In genomic region chr3:196942226-196942914, GRCh38 we compare ENCODE assay signal across 8 cellular contexts. TPM values are rescaled to one million over a fixed set of nuclear protein-coding genes. Genes with fewer than 3 reads are reported as not detected.
A peak's percentile ranks its signal among the peaks of the same experiment; 100 is the strongest.
DNase-seq lines count a peak whose midpoint lies in the region; ATAC-seq lines count a peak whose summit lies in the region.

TSS of gene NCBP2 (minus strand) at chr3:196942528. CDS start at chr3:196942503, 25 bp downstream.

- WGBS in GM23248 (ENCODE audit: low coverage in 1 of 2, low lambda C conversion rate in 2 of 2, missing lambda C conversion rate in 2 of 2), 2 experiments = 1 to 2% methylated on average over 70 to 77 of the region's 77 CpGs

- H3K9me2 ChIP-seq in GM23248 (ENCODE audit: insufficient read depth) = no peaks in the 10 kb centered on the region

- H3K27me3 Mint-ChIP-seq in activated T-helper 1 cell treated with anti-CD3 and anti-CD28 coated beads, Interleukin-12 subunit alpha, Interleukin-12 subunit beta, Interleukin-2, Interleukin-4 antibody, amounts not matched to agents 30 ng/mL and 10 ng/mL and 1 ng/mL, durations not matched to agents 14 hours and 24 hours and 36 hours (ENCODE audit: insufficient read depth) = peaks cover 2% of the 10 kb centered on the region
- H3K27me3 Mint-ChIP-seq in naive thymus-derived CD4-positive, alpha-beta T cell = peaks cover 0 to 5% (median 0%) of the 10 kb centered on the region in 5 donors
- no peaks in the 10 kb centered on the region for H3K27me3 Mint-ChIP-seq in stimulated activated naive B cell treated with anti-CD40 and anti-IgM and Interleukin-4, amounts not matched to agents 10 μg/mL and 1 μg/mL and 100 μg/mL, for 72 hours

- peak within 1 kb of the TSS; percentile 81 for H2AFZ ChIP-seq in GM23248

- peak within 1 kb of the TSS; percentile 97 for H3K27ac Mint-ChIP-seq in activated T-helper 1 cell treated with anti-CD3 and anti-CD28 coated beads, Interleukin-12 subunit alpha, Interleukin-12 subunit beta, Interleukin-2, Interleukin-4 antibody, amounts not matched to agents 30 ng/mL and 10 ng/mL and 1 ng/mL, durations not matched to agents 14 hours and 24 hours and 36 hours
- H3K27ac Mint-ChIP-seq in naive thymus-derived CD4-positive, alpha-beta T cell = peak within 1 kb of the TSS; percentile 96 to 100 (median 98)
- H3K27ac Mint-ChIP-seq in stimulated activated naive B cell treated with anti-CD40 and anti-IgM and Interleukin-4, amounts not matched to agents 10 μg/mL and 1 μg/mL and 100 μg/mL, for 72 hours = peak within 1 kb of the TSS; percentile 96

- H3K9ac ChIP-seq in GM23248 = peak within 1 kb of the TSS; percentile 95

- intact Hi-C loops in activated T-helper 1 cell treated with anti-CD3 and anti-CD28 coated beads, Interleukin-12 subunit alpha, Interleukin-12 subunit beta, Interleukin-2, Interleukin-4 antibody, amounts not matched to agents 30 ng/mL and 10 ng/mL and 1 ng/mL, durations not matched to agents 14 hours and 24 hours and 36 hours (cut with micrococcal nuclease) = loop anchor here (1.0 to 5.0 kb wide), 10 partner anchors 27 to 510 kb away; partner anchors contain the start of genes CEP19, FBXO45, PIGX and RNF168
- intact Hi-C loops in naive thymus-derived CD4-positive, alpha-beta T cell (cut with micrococcal nuclease) = loop anchor here (1.0 to 2.0 kb wide), 12 partner anchors 27 to 624 kb away; partner anchors contain the start of genes CEP19 (in 2 of the 2), FBXO45 (in 2 of the 2), PIGX (in 2 of the 2) and RNF168 (in 2 of the 2)

- H4K20me1 ChIP-seq in GM23248 (ENCODE audit: insufficient read depth) = no peaks in the 10 kb centered on the region

- H3K79me2 ChIP-seq in GM23248 (ENCODE audit: insufficient read depth) = peaks cover 76% of the 10 kb centered on the region

- H3K4me1 ChIP-seq in GM23248 (ENCODE audit: insufficient read depth) = peaks cover 12% of the 10 kb centered on the region
- H3K4me1 ChIP-seq in naive thymus-derived CD4-positive, alpha-beta T cell (ENCODE audit: control insufficient read depth in 2 of 2, insufficient read depth in 2 of 2, low read length in 2 of 2) = peaks cover 16 to 20% of the 10 kb centered on the region in 2 donors

- DNase-seq in EH (ENCODE audit: low read depth) (peak; percentile 97), GM23248 (peak; percentile 99), Kasumi-1 (lab: John Stamatoyannopoulos, UW) (peak; percentile 94 to 95), RKO (ENCODE audit: low spot score) (peak; percentile 98), fibroblast of gingiva (ENCODE audit: low read depth) (peak; percentile 99)
- DNase-seq in activated T-helper 1 cell treated with anti-CD3 and anti-CD28 coated beads, Interleukin-12 subunit alpha, Interleukin-12 subunit beta, Interleukin-2, Interleukin-4 antibody, amounts not matched to agents 30 ng/mL and 10 ng/mL and 1 ng/mL, durations not matched to agents 14 hours and 24 hours and 36 hours (ENCODE audit: low spot score) = peak; percentile 100
- DNase-seq in naive thymus-derived CD4-positive, alpha-beta T cell = peak; percentile 98 to 100 (median 99)
- DNase-seq in stimulated activated naive B cell treated with anti-CD40 and anti-IgM and Interleukin-4, amounts not matched to agents 10 μg/mL and 1 μg/mL and 100 μg/mL, for 72 hours = peak; percentile 99

- CTCF ChIA-PET in naive thymus-derived CD4-positive, alpha-beta T cell (lab: Charles Lee) = interaction anchor here (0.9 to 1.5 kb wide), 5 partner anchors 28 to 510 kb away, joined by 3 to 4 read pairs (median 3); partner anchors contain the start of gene UBXN7

- no peaks in the 10 kb centered on the region for H3K9me3 Mint-ChIP-seq in activated T-helper 1 cell treated with anti-CD3 and anti-CD28 coated beads, Interleukin-12 subunit alpha, Interleukin-12 subunit beta, Interleukin-2, Interleukin-4 antibody, amounts not matched to agents 30 ng/mL and 10 ng/mL and 1 ng/mL, durations not matched to agents 14 hours and 24 hours and 36 hours
- peaks cover 0 to 5% (median 0%) of the 10 kb centered on the region in 11 donors for H3K9me3 Mint-ChIP-seq in naive thymus-derived CD4-positive, alpha-beta T cell
- no peaks in the 10 kb centered on the region for H3K9me3 Mint-ChIP-seq in stimulated activated naive B cell treated with anti-CD40 and anti-IgM and Interleukin-4, amounts not matched to agents 10 μg/mL and 1 μg/mL and 100 μg/mL, for 72 hours

- H3K4me2 ChIP-seq in GM23248 (ENCODE audit: unreplicated experiment) = peak within 1 kb of the TSS; percentile 88

- peak; percentile 97 for ATAC-seq in naive thymus-derived CD4-positive, alpha-beta T cell
- peak; percentile 92 for ATAC-seq in stimulated activated naive B cell treated with anti-CD40 and anti-IgM and Interleukin-4, amounts not matched to agents 10 μg/mL and 1 μg/mL and 100 μg/mL, for 72 hours (replicated peaks)

- peaks cover 44% of the 10 kb centered on the region for H3K36me3 Mint-ChIP-seq in activated T-helper 1 cell treated with anti-CD3 and anti-CD28 coated beads, Interleukin-12 subunit alpha, Interleukin-12 subunit beta, Interleukin-2, Interleukin-4 antibody, amounts not matched to agents 30 ng/mL and 10 ng/mL and 1 ng/mL, durations not matched to agents 14 hours and 24 hours and 36 hours (ENCODE audit: low read depth)
- peaks cover 7 to 22% (median 15%) of the 10 kb centered on the region in 5 donors for H3K36me3 Mint-ChIP-seq in naive thymus-derived CD4-positive, alpha-beta T cell
- peaks cover 24 to 52% of the 10 kb centered on the region in 2 donors for H3K36me3 Mint-ChIP-seq in stimulated activated naive B cell treated with anti-CD40 and anti-IgM and Interleukin-4, amounts not matched to agents 10 μg/mL and 1 μg/mL and 100 μg/mL, for 72 hours

- POLR2A ChIA-PET in naive thymus-derived CD4-positive, alpha-beta T cell (lab: Charles Lee) = interaction anchor here (0.6 to 2.7 kb wide), 20 partner anchors 9 to 1671 kb away, joined by 3 to 47 read pairs (median 4); partner anchors contain the start of genes FBXO45, PAK2, RNF168 and SENP5

- no peaks in the 10 kb centered on the region for H3K27me3 ChIP-seq in GM23248 (replicated peaks; ENCODE audit: insufficient read depth)
- H3K27me3 ChIP-seq in naive thymus-derived CD4-positive, alpha-beta T cell (ENCODE audit: control insufficient read depth in 2 of 2, insufficient read depth in 2 of 2, low read length in 2 of 2) = no peaks in the 10 kb centered on the region

- H3K4me1 Mint-ChIP-seq in activated T-helper 1 cell treated with anti-CD3 and anti-CD28 coated beads, Interleukin-12 subunit alpha, Interleukin-12 subunit beta, Interleukin-2, Interleukin-4 antibody, amounts not matched to agents 30 ng/mL and 10 ng/mL and 1 ng/mL, durations not matched to agents 14 hours and 24 hours and 36 hours (ENCODE audit: low read depth) = peaks cover 55% of the 10 kb centered on the region
- peaks cover 30 to 64% (median 49%) of the 10 kb centered on the region in 7 donors for H3K4me1 Mint-ChIP-seq in naive thymus-derived CD4-positive, alpha-beta T cell
- peaks cover 35 to 55% of the 10 kb centered on the region in 2 donors for H3K4me1 Mint-ChIP-seq in stimulated activated naive B cell treated with anti-CD40 and anti-IgM and Interleukin-4, amounts not matched to agents 10 μg/mL and 1 μg/mL and 100 μg/mL, for 72 hours

- H3K9me3 ChIP-seq in GM23248 (ENCODE audit: low read depth) = no peaks in the 10 kb centered on the region
- no peaks in the 10 kb centered on the region for H3K9me3 ChIP-seq in naive thymus-derived CD4-positive, alpha-beta T cell (ENCODE audit: control insufficient read depth in 2 of 3, low read length in 3 of 3)

- H3K4me3 ChIP-seq in GM23248 = peak within 1 kb of the TSS; percentile 85
- peak within 1 kb of the TSS; percentile 100 for H3K4me3 ChIP-seq in naive thymus-derived CD4-positive, alpha-beta T cell (ENCODE audit: low read length)

- in situ Hi-C loops in GM23248 (cut with MboI) = no loop called here

- peaks cover 22% of the 10 kb centered on the region for H3F3A ChIP-seq in GM23248 (ENCODE audit: insufficient read depth)

- H3K4me3 Mint-ChIP-seq in activated T-helper 1 cell treated with anti-CD3 and anti-CD28 coated beads, Interleukin-12 subunit alpha, Interleukin-12 subunit beta, Interleukin-2, Interleukin-4 antibody, amounts not matched to agents 30 ng/mL and 10 ng/mL and 1 ng/mL, durations not matched to agents 14 hours and 24 hours and 36 hours = peak within 1 kb of the TSS; percentile 100
- peak within 1 kb of the TSS; percentile 94 to 99 (median 98) for H3K4me3 Mint-ChIP-seq in naive thymus-derived CD4-positive, alpha-beta T cell
- peak within 1 kb of the TSS; percentile 86 to 96 for H3K4me3 Mint-ChIP-seq in stimulated activated naive B cell treated with anti-CD40 and anti-IgM and Interleukin-4, amounts not matched to agents 10 μg/mL and 1 μg/mL and 100 μg/mL, for 72 hours

- peaks cover 22% of the 10 kb centered on the region for H3K36me3 ChIP-seq in GM23248 (ENCODE audit: low read depth)
- H3K36me3 ChIP-seq in naive thymus-derived CD4-positive, alpha-beta T cell (ENCODE audit: control insufficient read depth in 2 of 3, insufficient read depth in 3 of 3, low read length in 3 of 3) = peaks cover 1 to 34% (median 18%) of the 10 kb centered on the region in 3 experiments

- H3K27ac ChIP-seq in GM23248 = peak within 1 kb of the TSS; percentile 95
- peak within 1 kb of the TSS; percentile 94 for H3K27ac ChIP-seq in naive thymus-derived CD4-positive, alpha-beta T cell (ENCODE audit: low read depth, low read length)

RNA-seq across cellular contexts. Expression of gene NCBP2, which starts in this region (rescaled TPM):
- total RNA-seq in GM23248 (2014; rRNA removed; shearing (Covaris generic)) = 75.3 and 81.9 TPM in 2 replicates
- 107 TPM in 2 replicates for polyA plus RNA-seq in GM23248 (2016; fragmentation: Nextera tagmentation; extraction: Ambion mirVana)
- 102 and 111 TPM in 2 replicates for total RNA-seq in activated T-helper 1 cell treated with anti-CD3 and anti-CD28 coated beads, Interleukin-12 subunit alpha, Interleukin-12 subunit beta, Interleukin-2, Interleukin-4 antibody, amounts not matched to agents 30 ng/mL and 10 ng/mL and 1 ng/mL, durations not matched to agents 14 hours and 24 hours and 36 hours
- total RNA-seq in naive thymus-derived CD4-positive, alpha-beta T cell = 10 to 100 TPM; 42.9 to 77.3 (median 67.5) TPM
- 10 to 100 TPM; 74.3 to 96.9 TPM for polyA plus RNA-seq in naive thymus-derived CD4-positive, alpha-beta T cell

Comparison
In these comparisons a context has a peak if more than half of its experiments do, and no peak if none do; other contexts are left out.
1. Peak in every context shown above with its lines: DNase-seq, ATAC-seq, H3K4me3 ChIP-seq and H3K27ac ChIP-seq.